In the genomic region with DNA sequence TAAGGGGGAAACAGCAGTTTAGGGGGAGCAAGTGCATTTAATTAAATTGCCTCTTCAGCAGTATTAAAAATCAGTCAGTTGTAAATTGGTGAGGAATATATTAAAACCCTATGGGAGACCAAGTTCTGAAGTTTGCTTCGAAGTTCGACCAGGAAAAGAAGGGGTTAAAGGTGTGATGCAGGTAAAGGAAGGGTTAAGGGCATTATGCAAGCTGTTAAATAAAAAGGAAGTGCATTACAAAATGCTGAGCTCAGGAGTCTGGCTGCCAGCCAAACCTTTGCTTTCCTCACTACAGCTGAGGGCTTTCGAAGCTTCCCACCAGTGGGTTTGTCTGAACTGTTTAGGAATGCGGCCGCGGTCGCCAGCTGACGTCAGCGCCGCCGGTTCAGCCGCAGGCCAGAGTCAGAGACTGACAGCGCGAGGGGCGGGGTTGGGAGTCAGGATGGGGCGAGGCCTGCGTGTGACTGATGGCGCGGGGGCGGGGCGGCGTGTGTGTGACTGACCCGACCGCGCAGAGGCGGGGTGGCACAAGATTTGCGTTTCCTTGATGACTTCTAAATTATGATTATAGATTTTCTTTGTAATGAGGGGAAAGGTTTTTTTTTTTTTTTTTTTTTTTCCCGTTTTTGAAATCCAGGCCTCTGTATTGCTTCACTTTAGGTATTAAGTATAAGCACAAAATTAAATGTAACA, we compare ENCODE assay signal across 8 cellular contexts.
DNase-seq lines count a peak whose midpoint lies in the region; ATAC-seq lines count a peak whose summit lies in the region.

No MANE protein-coding gene starts in this region.

- no peaks in the 10 kb centered on the region for H3K9me3 ChIP-seq in CD4-positive, CD25-positive, alpha-beta regulatory T cell (ENCODE audit: control insufficient read depth in 2 of 2, low read length in 2 of 2)

- peaks cover 22 to 44% (median 35%) of the 10 kb centered on the region in 4 donors for H3K4me1 Mint-ChIP-seq in CD4-positive, CD25-positive, alpha-beta regulatory T cell

- H3K36me3 ChIP-seq in CD4-positive, CD25-positive, alpha-beta regulatory T cell (ENCODE audit: control insufficient read depth, insufficient read depth, low read length) = no peaks in the 10 kb centered on the region

- H3K4me3 ChIP-seq in CD4-positive, CD25-positive, alpha-beta regulatory T cell (ENCODE audit: low read depth, low read length) = peak overlapping the region; percentile 85

- H3K27ac Mint-ChIP-seq in CD4-positive, CD25-positive, alpha-beta regulatory T cell = peak overlapping the region; percentile 87 to 97 (median 89)

- DNase-seq in CD4-positive, CD25-positive, alpha-beta regulatory T cell = peak; percentile 92 to 97 (median 92)
- DNase-seq in NCI-H774 (lab: John Stamatoyannopoulos, UW) (peak; percentile 89), dedifferentiated amniotic fluid mesenchymal stem cell (ENCODE audit: extremely low spot score) (peak; percentile 99), left colon (peak; percentile 99)
- peak; percentile 99 for DNase-seq in activated CD4-positive, alpha-beta T cell treated with anti-CD3 and anti-CD28 coated beads, Interleukin-2, amount 50 U/mL, for 4 hours
- DNase-seq in stimulated activated CD4-positive, alpha-beta T cell treated with anti-CD3 and anti-CD28 coated beads, Interleukin-1b, Interleukin-23, amount 100 ng/mL, for 4 hours (ENCODE audit: low read depth in 2 of 2) = peak; percentile 95 to 98

- peaks cover 9% of the 10 kb centered on the region for H3K27me3 Mint-ChIP-seq in CD4-positive, CD25-positive, alpha-beta regulatory T cell

- no peaks in the 10 kb centered on the region for H3K27me3 ChIP-seq in CD4-positive, CD25-positive, alpha-beta regulatory T cell (ENCODE audit: control insufficient read depth, insufficient read depth, low read length)

- peaks cover 8% of the 10 kb centered on the region for H3K4me1 ChIP-seq in CD4-positive, CD25-positive, alpha-beta regulatory T cell (ENCODE audit: control insufficient read depth, insufficient read depth, low read length, poor library complexity, severe bottlenecking)

- intact Hi-C loops in left colon (cut with DNase I, micrococcal nuclease) = loop anchor here in 1 of 2 donors (10.0 kb wide), 1 partner anchor 64 kb away; no protein-coding TSS in a partner anchor

- no peaks in the 10 kb centered on the region for H3K36me3 Mint-ChIP-seq in CD4-positive, CD25-positive, alpha-beta regulatory T cell

- H3K9me3 Mint-ChIP-seq in CD4-positive, CD25-positive, alpha-beta regulatory T cell = peaks cover 0 to 3% (median 0%) of the 10 kb centered on the region in 7 donors

- peak overlapping the region; percentile 73 to 92 (median 87) for H3K4me3 Mint-ChIP-seq in CD4-positive, CD25-positive, alpha-beta regulatory T cell

- ATAC-seq in CD4-positive, CD25-positive, alpha-beta regulatory T cell (ENCODE audit: low read depth in 2 of 2) = peak; percentile 97 to 98
- peak; percentile 100 for ATAC-seq in GM19467 (IDR thresholded peaks at IDR 0.05; ENCODE audit: unreplicated experiment)
- peak; percentile 78 for ATAC-seq in HG03575 (IDR thresholded peaks at IDR 0.05; ENCODE audit: extremely low read depth, insufficient number of reproducible peaks, low FRiP score, unreplicated experiment)
- ATAC-seq in left colon = peak; percentile 98

- H3K27ac ChIP-seq in CD4-positive, CD25-positive, alpha-beta regulatory T cell (ENCODE audit: insufficient read depth, low read length, poor library complexity, severe bottlenecking) = peak overlapping the region; percentile 56

Comparison
In these comparisons a context has a peak if more than half of its experiments do, and no peak if none do; other contexts are left out.
1. Peak in every context shown above with its lines: DNase-seq, ATAC-seq, H3K4me3 ChIP-seq and H3K27ac ChIP-seq.